In genomic region chr14:74257078-74257987, GRCh38 we compare ENCODE assay signal across 8 cellular contexts. TPM values are rescaled to one million over a fixed set of nuclear protein-coding genes. Genes with fewer than 3 reads are reported as not detected.
DNase-seq lines count a peak whose midpoint lies in the region; ATAC-seq, FAIRE-seq and TF ChIP-seq lines count a peak whose summit lies in the region.

No MANE protein-coding gene starts in this region.

- intact Hi-C loops in PC-3 (cut with micrococcal nuclease): no loop called here

- no peak for FAIRE-seq in frontal cortex (lab: Jason Lieb, UNC)

- H3F3A ChIP-seq in PC-3 (ENCODE audit: low read length, unreplicated experiment): no peaks in the 10 kb centered on the region

- no peaks in the 10 kb centered on the region for H3K27me3 Mint-ChIP-seq in activated T-helper 17 cell treated with anti-CD3 and anti-CD28 coated beads, Interleukin-2, amount 50 U/mL, for 72 hours

- H3K4me1 Mint-ChIP-seq in activated T-helper 17 cell treated with anti-CD3 and anti-CD28 coated beads, Interleukin-2, amount 50 U/mL, for 72 hours: no peaks in the 10 kb centered on the region

- H3K4me2 ChIP-seq in PC-3 (ENCODE audit: low read length): peak overlapping the region; percentile 97

- no peaks in the 10 kb centered on the region for H4K20me1 ChIP-seq in PC-3 (ENCODE audit: low read length)

- no peaks in the 10 kb centered on the region for H3K79me2 ChIP-seq in PC-3 (ENCODE audit: low read length)

- H3K36me3 Mint-ChIP-seq in activated T-helper 17 cell treated with anti-CD3 and anti-CD28 coated beads, Interleukin-2, amount 50 U/mL, for 72 hours (ENCODE audit: low read depth): no peaks in the 10 kb centered on the region

- H3K27ac Mint-ChIP-seq in activated T-helper 17 cell treated with anti-CD3 and anti-CD28 coated beads, Interleukin-2, amount 50 U/mL, for 72 hours: no peak overlapping the region

- POLR2A ChIA-PET in PC-3 (lab: Charles Lee; ENCODE audit: unreplicated experiment): no interaction called here

- H3K27ac ChIP-seq in PC-3 (ENCODE audit: low read length): no peak overlapping the region
- no peak overlapping the region for H3K27ac ChIP-seq in neutrophil

- H3K4me3 Mint-ChIP-seq in activated T-helper 17 cell treated with anti-CD3 and anti-CD28 coated beads, Interleukin-2, amount 50 U/mL, for 72 hours: peak overlapping the region; percentile 72

- BruUV-seq in PC-3 (replicated peaks; lab: Mats Ljungman, UMichigan): no TSS peak

- H3K9ac ChIP-seq in PC-3 (ENCODE audit: low read length): 0 out of 2 replicates have a peak overlapping the region, but pooled peaks have one; percentile 9

- no peaks in the 10 kb centered on the region for H3K9me3 ChIP-seq in PC-3 (ENCODE audit: low read length)
- no peaks in the 10 kb centered on the region for H3K9me3 ChIP-seq in neutrophil

- H2AFZ ChIP-seq in PC-3 (ENCODE audit: low read length): peak overlapping the region; percentile 95

- H3K27me3 ChIP-seq in PC-3 (ENCODE audit: low read length) (peaks cover 9% of the 10 kb centered on the region), neutrophil (peaks cover 78% of the 10 kb centered on the region)

- CTCF ChIA-PET in PC-3 (lab: Charles Lee): interaction anchor here (0.6 to 1.0 kb wide), 4 partner anchors 48 to 949 kb away, joined by 3 to 5 read pairs (median 4); no protein-coding TSS in a partner anchor

- H3K4me1 ChIP-seq in PC-3 (ENCODE audit: insufficient read depth, low read length) (no peaks in the 10 kb centered on the region), neutrophil (ENCODE audit: control insufficient read depth in 1 of 2, insufficient read depth in 1 of 2, low read depth in 1 of 2, low read length in 1 of 2) (peaks cover 14 to 18% of the 10 kb centered on the region in 2 experiments)

- DNase-seq in PC-3 (peak; percentile 61), frontal cortex (ENCODE audit: low spot score in 2 of 2) (peak; percentile 80 to 88), superior temporal gyrus (ENCODE audit: extremely low spot score) (peak; percentile 58)

- ATAC-seq in HG03196 (IDR thresholded peaks at IDR 0.05; ENCODE audit: unreplicated experiment) (peak; percentile 68), PC-3 (peak; percentile 87), GM21367 (IDR thresholded peaks at IDR 0.05; ENCODE audit: unreplicated experiment) (no peak)
- ATAC-seq in activated T-helper 17 cell treated with anti-CD3 and anti-CD28 coated beads, Interleukin-2, amount 50 U/mL, for 72 hours (replicated peaks): peak; percentile 91

- H3K36me3 ChIP-seq in PC-3 (ENCODE audit: low read depth, low read length) (no peaks in the 10 kb centered on the region), neutrophil (no peaks in the 10 kb centered on the region)

- H3K4me3 ChIP-seq in PC-3 (ENCODE audit: low read length): peak overlapping the region; percentile 80
- H3K4me3 ChIP-seq in neutrophil (ENCODE audit: low read depth in 1 of 2, low read length in 1 of 2): peak overlapping the region; percentile 39 to 65

- H3K9me3 Mint-ChIP-seq in activated T-helper 17 cell treated with anti-CD3 and anti-CD28 coated beads, Interleukin-2, amount 50 U/mL, for 72 hours: no peaks in the 10 kb centered on the region

- H3K9me2 ChIP-seq in PC-3 (replicated peaks; ENCODE audit: low read length): no peaks in the 10 kb centered on the region

- peak; percentile 89 for TF ChIP-seq CTCF in GM12873 (IDR thresholded peaks at IDR 0.05; ENCODE audit: insufficient read depth, low read depth, low read length, missing control alignments)
- TF ChIP-seq CTCF in PC-3 (conservative IDR thresholded peaks at IDR 0.05; ENCODE audit: low read depth, low read length): peak; percentile 84
- TF ChIP-seq CTCF in neutrophil (IDR thresholded peaks at IDR 0.05): peak; percentile 85

RNA-seq across cellular contexts. Expression of gene VSX2, which starts 18.1 kb away (rescaled TPM):
- not detected in 2 replicates for total RNA-seq in PC-3 (2014; rRNA removed)
- not detected for total RNA-seq in activated T-helper 17 cell treated with anti-CD3 and anti-CD28 coated beads, Interleukin-2, amount 50 U/mL, for 72 hours
- total RNA-seq in frontal cortex: not detected

RNA-seq across cellular contexts. Expression of gene ABCD4, which starts 45.4 kb away (rescaled TPM):
- 27.1 and 28.4 TPM in 2 replicates for total RNA-seq in PC-3 (2014; rRNA removed)
- total RNA-seq in activated T-helper 17 cell treated with anti-CD3 and anti-CD28 coated beads, Interleukin-2, amount 50 U/mL, for 72 hours: 10 to 100 TPM; 55.4 to 57.1 TPM
- 21.2 TPM for total RNA-seq in frontal cortex
